In the genomic region with DNA sequence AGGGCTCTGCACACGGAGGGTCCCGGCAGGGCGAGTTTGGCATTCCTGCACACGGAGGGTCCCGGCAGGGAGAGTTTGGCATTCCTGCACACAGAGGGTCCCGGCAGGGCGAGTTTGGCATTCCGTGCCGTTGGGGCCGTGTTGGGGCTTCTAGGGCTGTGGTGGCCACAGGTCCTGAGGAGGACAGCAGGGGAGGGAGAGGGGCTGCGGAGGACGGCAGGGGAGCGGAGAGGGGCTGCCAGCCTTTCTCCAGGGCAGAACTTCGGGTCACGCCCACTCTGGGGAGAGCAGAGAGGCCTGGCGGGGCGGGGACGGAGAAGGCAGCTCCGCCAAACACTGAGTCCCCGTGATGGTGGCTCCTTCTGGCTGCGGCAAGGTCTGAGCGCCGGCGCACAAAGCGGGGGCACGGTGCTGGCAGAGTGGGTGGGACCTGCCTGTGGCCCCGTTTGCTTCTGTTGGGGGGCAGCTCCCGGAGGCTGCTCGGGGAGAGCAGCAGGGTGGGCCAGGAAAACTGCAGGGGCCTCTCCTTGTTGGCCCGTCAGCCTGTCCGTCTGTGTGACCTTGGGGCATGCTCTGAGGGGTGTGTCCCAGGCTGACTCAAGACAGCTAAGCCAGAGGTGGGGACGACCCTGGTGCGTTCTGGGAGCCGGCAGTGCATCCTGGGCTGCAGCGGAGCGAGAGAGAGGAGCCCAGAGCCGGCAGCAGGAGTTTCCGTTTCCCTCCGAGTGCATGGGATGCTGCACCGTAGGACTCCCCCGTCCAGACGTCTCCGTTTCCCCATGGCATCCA, we compare ENCODE assay signal across 17 cellular contexts.
DNase-seq lines count a peak whose midpoint lies in the region; ATAC-seq and TF ChIP-seq lines count a peak whose summit lies in the region.
"Had no signal": no experiment of that assay in that cellular context is flagged by ENCODE, and none has a peak within 500 bp of the region (broad histone marks: within the 10 kb centered on the region; RNA-seq: fewer than 3 reads in every experiment).

No MANE protein-coding gene starts in this region.

- no peak overlapping the region for H3K4me3 ChIP-seq in HEK293 (ENCODE audit: low read depth, low read length)
- peak overlapping the region; percentile 4 for H3K4me3 ChIP-seq in choroid plexus epithelial cell (ENCODE audit: low read depth, low read length)
- H3K4me3 ChIP-seq in iPS-20b (ENCODE audit: low read length): peak overlapping the region; percentile 68; the same call in 1 of the 2 replicates
- H3K4me3 ChIP-seq: esophagus muscularis mucosa, PC-9, right lobe of liver, uterus had no signal

- H3K27ac ChIP-seq in HEK293 (ENCODE audit: extremely low read depth, low read depth, low read length): no peak overlapping the region
- no peak overlapping the region for H3K27ac ChIP-seq in iPS-20b (ENCODE audit: low read length)
- H3K27ac ChIP-seq: esophagus muscularis mucosa, PC-9, right lobe of liver, uterus had no signal

- no peaks in the 10 kb centered on the region for H3K36me3 ChIP-seq in HEK293 (ENCODE audit: control insufficient read depth in 2 of 2, insufficient read depth in 1 of 2, low read length in 2 of 2)
- H3K36me3 ChIP-seq in iPS-20b (ENCODE audit: insufficient read depth, low read depth, low read length): no peaks in the 10 kb centered on the region
- H3K36me3 ChIP-seq: uterus had no signal

- H3K4me1 ChIP-seq in HEK293 (ENCODE audit: control insufficient read depth, insufficient read depth, low read length) (no peaks in the 10 kb centered on the region), iPS-20b (ENCODE audit: insufficient read depth, low read length) (no peaks in the 10 kb centered on the region)
- H3K4me1 ChIP-seq: Caco-2, right lobe of liver, uterus had no signal

- H3K9ac ChIP-seq in iPS-20b (ENCODE audit: low read depth, low read length): peak overlapping the region; percentile 41; the same call in 1 of the 2 replicates

- peaks cover 99% of the 10 kb centered on the region for H3K27me3 ChIP-seq in iPS-20b (ENCODE audit: insufficient read depth, low read length)
- H3K27me3 ChIP-seq: esophagus muscularis mucosa, right lobe of liver, uterus had no signal

- peak; percentile 20 for ATAC-seq in sciatic nerve

- TF ChIP-seq CTCF in HEK293 (tag by site-specific recombination; IDR thresholded peaks at IDR 0.05) (no peak), choroid plexus epithelial cell (conservative IDR thresholded peaks at IDR 0.05; ENCODE audit: low read depth, low read length) (no peak)

- CTCF ChIA-PET in HEK293 (lab: Yijun Ruan, JAX): interaction anchor here (1.4 kb wide), 1 partner anchor 11 kb away, joined by 3 read pairs; no protein-coding TSS in a partner anchor

- POLR2A ChIA-PET in HEK293 (lab: Yijun Ruan, JAX): no interaction called here

- H3K9me3 ChIP-seq in HEK293 (ENCODE audit: control insufficient read depth, insufficient read depth, low read depth, low read length): no peaks in the 10 kb centered on the region
- no peaks in the 10 kb centered on the region for H3K9me3 ChIP-seq in iPS-20b (ENCODE audit: insufficient read depth, low read depth, low read length)
- H3K9me3 ChIP-seq: Caco-2, esophagus muscularis mucosa, right lobe of liver, uterus had no signal

- intact Hi-C loops in sciatic nerve (cut with DNase I): no loop called here

- DNase-seq in choroid plexus epithelial cell (ENCODE audit: low read depth) (peak; percentile 41), sciatic nerve (ENCODE audit: low spot score) (no peak)
- no peak for DNase-seq in stimulated activated CD4-positive, alpha-beta T cell treated with anti-CD3 and anti-CD28 coated beads, Interleukin-2, amount 100 ng/mL, for 24 hours
- no peak for DNase-seq in stimulated activated naive CD4-positive, alpha-beta T cell (lab: John Stamatoyannopoulos, UW)
- DNase-seq in activated CD4-positive, alpha-beta T cell treated with anti-CD3 and anti-CD28 coated beads, Interleukin-2, amount 50 U/mL, for 1 hour: no peak
- DNase-seq: activated CD4-positive, CD25-positive, alpha-beta regulatory T cell treated with anti-CD3 and anti-CD28 coated beads, Interleukin-2, amount 50 U/mL, for 72 hours; Caco-2; effector CD4-positive, alpha-beta T cell; HFFc6; NCI-H1417; NCI-H69; PC-9; right lobe of liver; uterus had no signal

TF ChIP-seq in HEK293, 187 proteins besides CTCF, POLR2A, EP300 and RAD21:
- TF ChIP-seq SP2 (tag by site-specific recombination; IDR thresholded peaks at IDR 0.05): 0 out of 2 replicates have a peak, but pooled peaks have one; percentile 20
- TF ChIP-seq ZNF677 (tag by site-specific recombination; IDR thresholded peaks at IDR 0.05): no peak
- TF ChIP-seq KLF9 (tag by site-specific recombination; IDR thresholded peaks at IDR 0.05; ENCODE audit: low read depth): peak; percentile 36; the same call in 1 of the 2 replicates
